In the genomic region with DNA sequence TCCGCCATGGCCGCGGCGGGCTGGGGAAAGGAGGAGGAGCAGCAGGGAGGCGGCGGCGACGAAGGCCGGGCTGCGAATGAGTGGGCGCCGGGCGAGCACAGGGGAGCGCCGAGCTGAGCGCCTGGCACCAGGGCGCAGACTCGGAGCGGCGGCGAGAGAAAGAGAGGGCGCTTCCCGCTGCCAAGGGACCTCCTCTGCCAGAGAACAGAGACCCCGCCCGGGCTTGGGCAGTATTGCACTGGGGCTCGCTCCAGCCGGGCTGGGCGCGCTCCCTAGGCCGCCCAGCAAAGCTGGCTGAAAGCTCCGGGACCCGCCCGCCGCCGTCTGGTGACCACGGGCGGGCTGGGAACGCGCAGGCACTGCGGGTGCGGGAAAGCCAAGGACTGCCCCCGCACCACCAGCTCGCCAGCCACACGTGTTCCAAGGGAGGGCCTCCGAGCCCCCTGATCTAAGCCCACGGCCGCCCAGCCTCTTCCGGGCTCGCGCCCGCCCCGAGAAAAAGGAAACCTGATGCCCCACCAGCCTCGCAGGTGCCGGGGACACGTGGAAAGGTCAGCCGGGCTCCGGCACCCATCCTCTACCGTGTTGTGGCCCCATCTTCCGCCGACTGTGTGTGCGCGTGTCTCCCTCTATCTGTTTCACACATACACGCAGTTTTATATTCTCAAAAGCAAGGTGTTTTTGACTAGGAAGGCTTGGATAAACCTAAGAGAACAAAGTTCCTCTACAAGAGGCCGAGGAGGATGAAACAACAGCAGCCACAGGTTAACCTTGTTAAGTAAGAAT, we compare ENCODE assay signal across 1 cellular context.
TF ChIP-seq lines count a peak whose summit lies in the region.

A gene (minus strand): TSS at position 140 of the 786 bp plus-strand sequence. CDS start 132 bp downstream, at position 8.

TF ChIP-seq in SK-N-SH, 30 proteins besides CTCF, POLR2A, EP300 and RAD21 (continued from another document):
- TF ChIP-seq SMC3 (IDR thresholded peaks at IDR 0.05; ENCODE audit: low read depth, low read length) (peak; percentile 41), ELF1 (IDR thresholded peaks at IDR 0.05) (peak; percentile 41), GABPA (IDR thresholded peaks at IDR 0.05; ENCODE audit: low read depth) (peak; percentile 70), FOSL2 (IDR thresholded peaks at IDR 0.05; ENCODE audit: borderline replicate concordance, low read depth) (no peak), JUND (IDR thresholded peaks at IDR 0.05) (no peak), TEAD4 (IDR thresholded peaks at IDR 0.05; ENCODE audit: borderline replicate concordance, insufficient read depth) (no peak), CHD2 (IDR thresholded peaks at IDR 0.05; ENCODE audit: low read length, partially characterized antibody) (peak; percentile 53), RFX5 (IDR thresholded peaks at IDR 0.05; ENCODE audit: low read length) (0 out of 2 replicates have a peak, but pooled peaks have one; percentile 4), NRF1 (IDR thresholded peaks at IDR 0.05; ENCODE audit: low read depth, low read length) (peak; percentile 66), MXI1 (IDR thresholded peaks at IDR 0.05; ENCODE audit: low read depth, low read length) (peak; percentile 91), SIN3A (IDR thresholded peaks at IDR 0.05; ENCODE audit: borderline replicate concordance, low read depth, low read length) (peak; percentile 66; the same call in 1 of the 2 replicates)
- TF ChIP-seq, protein P1, sequence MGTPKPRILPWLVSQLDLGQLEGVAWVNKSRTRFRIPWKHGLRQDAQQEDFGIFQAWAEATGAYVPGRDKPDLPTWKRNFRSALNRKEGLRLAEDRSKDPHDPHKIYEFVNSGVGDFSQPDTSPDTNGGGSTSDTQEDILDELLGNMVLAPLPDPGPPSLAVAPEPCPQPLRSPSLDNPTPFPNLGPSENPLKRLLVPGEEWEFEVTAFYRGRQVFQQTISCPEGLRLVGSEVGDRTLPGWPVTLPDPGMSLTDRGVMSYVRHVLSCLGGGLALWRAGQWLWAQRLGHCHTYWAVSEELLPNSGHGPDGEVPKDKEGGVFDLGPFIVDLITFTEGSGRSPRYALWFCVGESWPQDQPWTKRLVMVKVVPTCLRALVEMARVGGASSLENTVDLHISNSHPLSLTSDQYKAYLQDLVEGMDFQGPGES (IDR thresholded peaks at IDR 0.05; ENCODE audit: low read depth, low read length) = no peak
- TF ChIP-seq, protein P2, sequence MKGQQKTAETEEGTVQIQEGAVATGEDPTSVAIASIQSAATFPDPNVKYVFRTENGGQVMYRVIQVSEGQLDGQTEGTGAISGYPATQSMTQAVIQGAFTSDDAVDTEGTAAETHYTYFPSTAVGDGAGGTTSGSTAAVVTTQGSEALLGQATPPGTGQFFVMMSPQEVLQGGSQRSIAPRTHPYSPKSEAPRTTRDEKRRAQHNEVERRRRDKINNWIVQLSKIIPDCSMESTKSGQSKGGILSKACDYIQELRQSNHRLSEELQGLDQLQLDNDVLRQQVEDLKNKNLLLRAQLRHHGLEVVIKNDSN (IDR thresholded peaks at IDR 0.05; ENCODE audit: borderline replicate concordance, low read depth) = no peak
- TF ChIP-seq, protein P3, sequence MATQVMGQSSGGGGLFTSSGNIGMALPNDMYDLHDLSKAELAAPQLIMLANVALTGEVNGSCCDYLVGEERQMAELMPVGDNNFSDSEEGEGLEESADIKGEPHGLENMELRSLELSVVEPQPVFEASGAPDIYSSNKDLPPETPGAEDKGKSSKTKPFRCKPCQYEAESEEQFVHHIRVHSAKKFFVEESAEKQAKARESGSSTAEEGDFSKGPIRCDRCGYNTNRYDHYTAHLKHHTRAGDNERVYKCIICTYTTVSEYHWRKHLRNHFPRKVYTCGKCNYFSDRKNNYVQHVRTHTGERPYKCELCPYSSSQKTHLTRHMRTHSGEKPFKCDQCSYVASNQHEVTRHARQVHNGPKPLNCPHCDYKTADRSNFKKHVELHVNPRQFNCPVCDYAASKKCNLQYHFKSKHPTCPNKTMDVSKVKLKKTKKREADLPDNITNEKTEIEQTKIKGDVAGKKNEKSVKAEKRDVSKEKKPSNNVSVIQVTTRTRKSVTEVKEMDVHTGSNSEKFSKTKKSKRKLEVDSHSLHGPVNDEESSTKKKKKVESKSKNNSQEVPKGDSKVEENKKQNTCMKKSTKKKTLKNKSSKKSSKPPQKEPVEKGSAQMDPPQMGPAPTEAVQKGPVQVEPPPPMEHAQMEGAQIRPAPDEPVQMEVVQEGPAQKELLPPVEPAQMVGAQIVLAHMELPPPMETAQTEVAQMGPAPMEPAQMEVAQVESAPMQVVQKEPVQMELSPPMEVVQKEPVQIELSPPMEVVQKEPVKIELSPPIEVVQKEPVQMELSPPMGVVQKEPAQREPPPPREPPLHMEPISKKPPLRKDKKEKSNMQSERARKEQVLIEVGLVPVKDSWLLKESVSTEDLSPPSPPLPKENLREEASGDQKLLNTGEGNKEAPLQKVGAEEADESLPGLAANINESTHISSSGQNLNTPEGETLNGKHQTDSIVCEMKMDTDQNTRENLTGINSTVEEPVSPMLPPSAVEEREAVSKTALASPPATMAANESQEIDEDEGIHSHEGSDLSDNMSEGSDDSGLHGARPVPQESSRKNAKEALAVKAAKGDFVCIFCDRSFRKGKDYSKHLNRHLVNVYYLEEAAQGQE (IDR thresholded peaks at IDR 0.05; ENCODE audit: low read depth, low read length) = peak; percentile 82
- TF ChIP-seq, protein P4, sequence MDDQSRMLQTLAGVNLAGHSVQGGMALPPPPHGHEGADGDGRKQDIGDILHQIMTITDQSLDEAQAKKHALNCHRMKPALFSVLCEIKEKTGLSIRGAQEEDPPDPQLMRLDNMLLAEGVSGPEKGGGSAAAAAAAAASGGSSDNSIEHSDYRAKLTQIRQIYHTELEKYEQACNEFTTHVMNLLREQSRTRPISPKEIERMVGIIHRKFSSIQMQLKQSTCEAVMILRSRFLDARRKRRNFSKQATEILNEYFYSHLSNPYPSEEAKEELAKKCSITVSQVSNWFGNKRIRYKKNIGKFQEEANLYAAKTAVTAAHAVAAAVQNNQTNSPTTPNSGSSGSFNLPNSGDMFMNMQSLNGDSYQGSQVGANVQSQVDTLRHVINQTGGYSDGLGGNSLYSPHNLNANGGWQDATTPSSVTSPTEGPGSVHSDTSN (IDR thresholded peaks at IDR 0.05) = no peak
